ENCODE assay signal across 8 cellular contexts in genomic region chr17:82752371-82753200, GRCh38. TPM values are rescaled to one million over a fixed set of nuclear protein-coding genes. Genes with fewer than 3 reads are reported as not detected.
DNase-seq lines count a peak whose midpoint lies in the region; ATAC-seq and TF ChIP-seq lines count a peak whose summit lies in the region.

No MANE protein-coding gene starts in this region.

- H3K9me3 Mint-ChIP-seq in activated naive CD4-positive, alpha-beta T cell treated with anti-CD3 and anti-CD28 coated beads for 36 hours = no peaks in the 10 kb centered on the region

- peak overlapping the region; percentile 79 for H3K4me3 Mint-ChIP-seq in activated naive CD4-positive, alpha-beta T cell treated with anti-CD3 and anti-CD28 coated beads for 36 hours

- no peaks in the 10 kb centered on the region; the same call in 1 of the 2 replicates for H3K36me3 ChIP-seq in Panc1 (ENCODE audit: control insufficient read depth, insufficient read depth, low read length)
- peaks cover 4% of the 10 kb centered on the region for H3K36me3 ChIP-seq in ectodermal cell (ENCODE audit: control insufficient read depth, insufficient read depth, low read length)
- H3K36me3 ChIP-seq in mucosa of descending colon (ENCODE audit: low read depth) = no peaks in the 10 kb centered on the region

- no peak for DNase-seq in activated naive CD4-positive, alpha-beta T cell treated with anti-CD3 and anti-CD28 coated beads for 36 hours
- no peak for DNase-seq in activated naive CD4-positive, alpha-beta T cell treated with anti-CD3 and anti-CD28 coated beads, Interleukin-2, amount 50 U/mL, for 16 hours
- DNase-seq in Panc1 (ENCODE audit: low read depth, low spot score) = no peak
- peak in 2 of 3 donors; percentile 65 to 71 for DNase-seq in mucosa of descending colon
- no peak for DNase-seq in SW 1271 (lab: John Stamatoyannopoulos, UW)
- DNase-seq in NCI-H446 (lab: John Stamatoyannopoulos, UW) = no peak

- CTCF ChIA-PET in activated naive CD4-positive, alpha-beta T cell treated with anti-CD3 and anti-CD28 coated beads for 36 hours (lab: Charles Lee) = no interaction called here
- CTCF ChIA-PET in Panc1 (lab: Charles Lee) = interaction anchor here (0.6 kb wide), 1 partner anchor 164 kb away, joined by 3 read pairs; no protein-coding TSS in a partner anchor

- intact Hi-C loops in activated naive CD4-positive, alpha-beta T cell treated with anti-CD3 and anti-CD28 coated beads for 36 hours (cut with micrococcal nuclease) = loop anchor here (1.0 to 10.0 kb wide), 4 partner anchors 55 to 455 kb away; partner anchors contain the start of genes RAB40B and WDR45B
- intact Hi-C loops in Panc1 (cut with micrococcal nuclease; ENCODE audit: unreplicated experiment) (no loop called here), mucosa of descending colon (cut with DNase I, micrococcal nuclease) (no loop called here)

- H3K36me3 Mint-ChIP-seq in activated naive CD4-positive, alpha-beta T cell treated with anti-CD3 and anti-CD28 coated beads for 36 hours (ENCODE audit: low read depth) = peaks cover 12% of the 10 kb centered on the region

- POLR2A ChIA-PET in Panc1 (lab: Charles Lee) = no interaction called here

- 1% methylated on average over 72 of the region's 72 CpGs for WGBS in ectodermal cell, 2 experiments

- H3K27me3 Mint-ChIP-seq in activated naive CD4-positive, alpha-beta T cell treated with anti-CD3 and anti-CD28 coated beads for 36 hours (ENCODE audit: low read depth) = no peaks in the 10 kb centered on the region

- H3K4me3 ChIP-seq in Panc1 (ENCODE audit: low read depth in 2 of 2, low read length in 2 of 2) (peak overlapping the region; percentile 83 to 84), ectodermal cell (ENCODE audit: insufficient read depth, low read depth, low read length) (peak overlapping the region; percentile 79), mucosa of descending colon (peak overlapping the region; percentile 81)

- in situ Hi-C loops in Panc1 (cut with HindIII; ENCODE audit: low pct_unique_long_range_greater_than_20kb, low sequenced_read_pairs) = no loop called here

- no peaks in the 10 kb centered on the region for H3K27me3 ChIP-seq in Panc1 (ENCODE audit: control insufficient read depth, insufficient read depth, low read length)
- no peaks in the 10 kb centered on the region for H3K27me3 ChIP-seq in ectodermal cell (ENCODE audit: control insufficient read depth, insufficient read depth, low read length, poor library complexity, severe bottlenecking)

- H3K27ac Mint-ChIP-seq in activated naive CD4-positive, alpha-beta T cell treated with anti-CD3 and anti-CD28 coated beads for 36 hours = peak overlapping the region; percentile 18

- H3K4me1 ChIP-seq in Panc1 (ENCODE audit: control insufficient read depth, insufficient read depth, low read length) = peaks cover 24% of the 10 kb centered on the region
- H3K4me1 ChIP-seq in ectodermal cell (ENCODE audit: control insufficient read depth, insufficient read depth, low read length) = peaks cover 24% of the 10 kb centered on the region
- peaks cover 9% of the 10 kb centered on the region for H3K4me1 ChIP-seq in mucosa of descending colon (ENCODE audit: low read depth)

- no peak for TF ChIP-seq CTCF in Panc1 (IDR thresholded peaks at IDR 0.05)
- TF ChIP-seq CTCF in mucosa of descending colon (IDR thresholded peaks at IDR 0.05) = no peak

- peak overlapping the region; percentile 91 for H3K27ac ChIP-seq in Panc1 (ENCODE audit: low read length)
- no peak overlapping the region for H3K27ac ChIP-seq in ectodermal cell (ENCODE audit: insufficient read depth, low read depth, low read length, poor library complexity, severe bottlenecking)

- BruUV-seq in Panc1 (replicated peaks; lab: Mats Ljungman, UMichigan) = no TSS peak

- ATAC-seq in HG02870 (IDR thresholded peaks at IDR 0.05; ENCODE audit: unreplicated experiment) (peak; percentile 21), Panc1 (peak; percentile 46), mucosa of descending colon (peak; percentile 27)

- H3K4me1 Mint-ChIP-seq in activated naive CD4-positive, alpha-beta T cell treated with anti-CD3 and anti-CD28 coated beads for 36 hours (ENCODE audit: low read depth) = peaks cover 26% of the 10 kb centered on the region

- H3K9me3 ChIP-seq in Panc1 (ENCODE audit: control insufficient read depth, insufficient read depth, low read depth, low read length) (no peaks in the 10 kb centered on the region), ectodermal cell (ENCODE audit: control insufficient read depth, low read length) (no peaks in the 10 kb centered on the region), mucosa of descending colon (no peaks in the 10 kb centered on the region)

RNA-seq across cellular contexts. Expression of gene TBCD, which starts 0.7 kb away (rescaled TPM):
- total RNA-seq in activated naive CD4-positive, alpha-beta T cell treated with anti-CD3 and anti-CD28 coated beads for 36 hours = 10 to 100 TPM; 71.8 to 75.3 TPM
- total RNA-seq in Panc1 (2021; ENCODE audit: unreplicated experiment) (186 TPM), mucosa of descending colon (10 to 100 TPM; 41.3 to 76.0 (median 55.4) TPM)
- polyA plus RNA-seq in Panc1 (2012; ENCODE audit: insufficient read length) = 203 TPM
- polyA plus RNA-seq in ectodermal cell (2013, experiment 1 of 4) = 117 TPM
- polyA plus RNA-seq in ectodermal cell (2013, experiment 2 of 4) = 126 TPM
- 95.6 TPM for polyA plus RNA-seq in ectodermal cell (2013, experiment 3 of 4)
- 97.8 TPM for polyA plus RNA-seq in ectodermal cell (2013, experiment 4 of 4)

RNA-seq across cellular contexts. Expression of gene FN3K, which starts 17.2 kb away (rescaled TPM):
- total RNA-seq in activated naive CD4-positive, alpha-beta T cell treated with anti-CD3 and anti-CD28 coated beads for 36 hours = 1 to 10 TPM; 1.3 to 1.8 TPM
- total RNA-seq in Panc1 (2021; ENCODE audit: unreplicated experiment) = 34.8 TPM
- 56.1 TPM for polyA plus RNA-seq in Panc1 (2012; ENCODE audit: insufficient read length)
- polyA plus RNA-seq in ectodermal cell (2013, experiment 1 of 4) = 24.8 TPM
- 26.3 TPM for polyA plus RNA-seq in ectodermal cell (2013, experiment 2 of 4)
- 20.3 TPM for polyA plus RNA-seq in ectodermal cell (2013, experiment 3 of 4)
- 18.9 TPM for polyA plus RNA-seq in ectodermal cell (2013, experiment 4 of 4)
- total RNA-seq in mucosa of descending colon = 10 to 100 TPM; 39.4 to 45.5 (median 40.8) TPM

RNA-seq across cellular contexts. Expression of gene FN3KRP, which starts 36.1 kb away (rescaled TPM):
- 10 to 100 TPM; 30.0 to 31.7 TPM for total RNA-seq in activated naive CD4-positive, alpha-beta T cell treated with anti-CD3 and anti-CD28 coated beads for 36 hours
- 41.0 TPM for total RNA-seq in Panc1 (2021; ENCODE audit: unreplicated experiment)
- polyA plus RNA-seq in Panc1 (2012; ENCODE audit: insufficient read length) = 52.8 TPM
- 42.8 TPM for polyA plus RNA-seq in ectodermal cell (2013, experiment 1 of 4)
- 46.7 TPM for polyA plus RNA-seq in ectodermal cell (2013, experiment 2 of 4)
- 34.1 TPM for polyA plus RNA-seq in ectodermal cell (2013, experiment 3 of 4)
- polyA plus RNA-seq in ectodermal cell (2013, experiment 4 of 4) = 37.2 TPM
- 10 to 100 TPM; 30.8 to 36.1 (median 34.8) TPM for total RNA-seq in mucosa of descending colon

RNA-seq across cellular contexts. Expression of gene RAB40B, which starts 54.1 kb away (rescaled TPM):
- total RNA-seq in activated naive CD4-positive, alpha-beta T cell treated with anti-CD3 and anti-CD28 coated beads for 36 hours = under 1 TPM; 0.42 to 0.52 TPM
- 7.1 TPM for total RNA-seq in Panc1 (2021; ENCODE audit: unreplicated experiment)
- 14.9 TPM for polyA plus RNA-seq in Panc1 (2012; ENCODE audit: insufficient read length)
- polyA plus RNA-seq in ectodermal cell (2013, experiment 1 of 4) = 9.3 TPM
- polyA plus RNA-seq in ectodermal cell (2013, experiment 2 of 4) = 8.5 TPM
- 4.9 TPM for polyA plus RNA-seq in ectodermal cell (2013, experiment 3 of 4)
- polyA plus RNA-seq in ectodermal cell (2013, experiment 4 of 4) = 10.9 TPM
- 10 to 100 TPM; 21.0 to 52.4 (median 23.9) TPM for total RNA-seq in mucosa of descending colon

Comparison
In these comparisons a context has a peak if more than half of its experiments do, and no peak if none do; other contexts are left out.
1. DNase-seq: peak in mucosa of descending colon (2 of 3); none in activated naive CD4-positive, alpha-beta T cell treated with anti-CD3 and anti-CD28 coated beads for 36 hours (single experiment), activated naive CD4-positive, alpha-beta T cell treated with anti-CD3 and anti-CD28 coated beads, Interleukin-2, amount 50 U/mL, for 16 hours (single experiment), Panc1 (single experiment), SW 1271 (0 of 2) and NCI-H446 (0 of 2).
2. RNA of gene FN3K, which starts 17.2 kb away (total RNA-seq): 39.4 to 45.5 TPM in mucosa of descending colon and 34.8 TPM in Panc1 (single experiment); 1.3 to 1.8 TPM in activated naive CD4-positive, alpha-beta T cell treated with anti-CD3 and anti-CD28 coated beads for 36 hours; every median in the first group is over 10 times any median in the second.
3. Peak in every context shown above with its lines, with median percentiles within 50 percentile points of each other: ATAC-seq and H3K4me3 ChIP-seq.